ENCODE assay signal across 17 cellular contexts in the genomic region with DNA sequence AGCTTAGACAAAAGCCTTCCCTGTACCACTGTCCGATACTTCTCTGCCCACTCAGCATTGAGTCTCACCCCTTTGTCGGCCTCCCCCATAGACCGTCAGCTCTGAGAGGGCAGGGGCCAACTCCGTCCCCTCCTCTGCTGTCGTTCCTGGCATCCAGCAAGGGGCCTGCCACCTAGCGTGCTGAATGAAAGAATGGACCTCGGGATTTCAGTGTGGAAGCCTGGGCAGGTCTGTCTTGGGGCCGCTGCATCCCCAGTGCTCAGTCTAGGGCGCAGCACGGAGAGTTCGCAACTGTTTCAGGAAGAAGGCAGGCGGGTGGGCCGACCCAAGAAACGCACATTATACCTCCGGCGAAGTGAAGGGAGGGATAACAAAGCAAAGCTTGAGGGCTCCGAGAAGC. TPM values are rescaled to one million over a fixed set of nuclear protein-coding genes. Genes with fewer than 3 reads are reported as not detected.
DNase-seq lines count a peak whose midpoint lies in the region; ATAC-seq and TF ChIP-seq lines count a peak whose summit lies in the region.
"Had no signal": no experiment of that assay in that cellular context is flagged by ENCODE, and none has a peak within 500 bp of the region (broad histone marks: within the 10 kb centered on the region; RNA-seq: fewer than 3 reads in every experiment).

No MANE protein-coding gene starts in this region.

- H3K36me3 Mint-ChIP-seq in CD4-positive, CD25-positive, alpha-beta regulatory T cell = peaks cover 10% of the 10 kb centered on the region
- H3K36me3 Mint-ChIP-seq in CD8-positive, alpha-beta memory T cell = peaks cover 4 to 21% (median 5%) of the 10 kb centered on the region in 3 donors
- H3K36me3 Mint-ChIP-seq in activated T-helper 1 cell treated with anti-CD3 and anti-CD28 coated beads, Interleukin-12 subunit alpha, Interleukin-12 subunit beta, Interleukin-2, Interleukin-4 antibody, amounts not matched to agents 30 ng/mL and 10 ng/mL and 1 ng/mL, durations not matched to agents 14 hours and 24 hours and 36 hours (ENCODE audit: low read depth) = peaks cover 16% of the 10 kb centered on the region
- H3K36me3 Mint-ChIP-seq in naive B cell (peaks cover 0 to 7% of the 10 kb centered on the region in 2 donors), CD14-positive monocyte (peaks cover 0 to 10% of the 10 kb centered on the region in 2 donors)

- TF ChIP-seq POLR2A in gastroesophageal sphincter (IDR thresholded peaks at IDR 0.05) = no peak

- no peaks in the 10 kb centered on the region for H3K27me3 ChIP-seq in CD4-positive, CD25-positive, alpha-beta regulatory T cell (ENCODE audit: control insufficient read depth, insufficient read depth, low read length)
- no peaks in the 10 kb centered on the region for H3K27me3 ChIP-seq in CD8-positive, alpha-beta memory T cell (ENCODE audit: insufficient read depth, low read length, poor library complexity, severe bottlenecking)
- H3K27me3 ChIP-seq in gastroesophageal sphincter = no peaks in the 10 kb centered on the region
- H3K27me3 ChIP-seq: BE2C, body of pancreas, thyroid gland had no signal

- H3K9me3 ChIP-seq in CD4-positive, CD25-positive, alpha-beta regulatory T cell (ENCODE audit: control insufficient read depth in 2 of 2, low read length in 2 of 2) = no peaks in the 10 kb centered on the region
- H3K9me3 ChIP-seq in CD8-positive, alpha-beta memory T cell (ENCODE audit: low read length) = no peaks in the 10 kb centered on the region
- H3K9me3 ChIP-seq in gastroesophageal sphincter = no peaks in the 10 kb centered on the region
- H3K9me3 ChIP-seq: BE2C, body of pancreas, thyroid gland had no signal

- no peak for ATAC-seq in CD4-positive, CD25-positive, alpha-beta regulatory T cell (ENCODE audit: low read depth in 2 of 2)
- no peak for ATAC-seq in naive B cell (ENCODE audit: low read depth in 2 of 2)
- no peak for ATAC-seq in gastroesophageal sphincter
- ATAC-seq: body of pancreas had no signal

- no peak for TF ChIP-seq EP300 in gastroesophageal sphincter (IDR thresholded peaks at IDR 0.05)

- DNase-seq in CD4-positive, CD25-positive, alpha-beta regulatory T cell = no peak
- DNase-seq in CD8-positive, alpha-beta memory T cell = no peak
- no peak for DNase-seq in activated T-helper 1 cell treated with anti-CD3 and anti-CD28 coated beads, Interleukin-12 subunit alpha, Interleukin-12 subunit beta, Interleukin-2, Interleukin-4 antibody, amounts not matched to agents 30 ng/mL and 10 ng/mL and 1 ng/mL, durations not matched to agents 14 hours and 24 hours and 36 hours (ENCODE audit: low spot score)
- DNase-seq in naive B cell (no peak), HuH-7 (ENCODE audit: low spot score) (no peak), CD14-positive monocyte (ENCODE audit: low spot score) (no peak), NCI-H2081 treated with DMSO at 0.1 percent for 48 hours (lab: John Stamatoyannopoulos, UW) (no peak)
- DNase-seq: BE2C; body of pancreas; hippocampal formation; midbrain; NCI-H526; SHP77; stimulated activated CD4-positive, alpha-beta T cell treated with anti-CD3 and anti-CD28 coated beads, Interleukin-4, amount 100 ng/mL, for 24 hours; stimulated activated CD8-positive, alpha-beta memory T cell treated with anti-CD3 and anti-CD28 coated beads, Interleukin-4, amount 100 ng/mL, for 48 hours; thyroid gland had no signal

- H3K4me3 ChIP-seq in CD4-positive, CD25-positive, alpha-beta regulatory T cell (ENCODE audit: low read depth, low read length) = no peak overlapping the region
- H3K4me3 ChIP-seq in CD8-positive, alpha-beta memory T cell (ENCODE audit: low read length) = no peak overlapping the region
- no peak overlapping the region for H3K4me3 ChIP-seq in gastroesophageal sphincter
- H3K4me3 ChIP-seq: body of pancreas, thyroid gland had no signal

- H3K27ac Mint-ChIP-seq in CD4-positive, CD25-positive, alpha-beta regulatory T cell = peak overlapping the region in 1 of 3 donors; percentile 80
- peak overlapping the region in 7 of 8 donors; percentile 35 to 72 (median 58) for H3K27ac Mint-ChIP-seq in CD8-positive, alpha-beta memory T cell
- H3K27ac Mint-ChIP-seq in activated T-helper 1 cell treated with anti-CD3 and anti-CD28 coated beads, Interleukin-12 subunit alpha, Interleukin-12 subunit beta, Interleukin-2, Interleukin-4 antibody, amounts not matched to agents 30 ng/mL and 10 ng/mL and 1 ng/mL, durations not matched to agents 14 hours and 24 hours and 36 hours = no peak overlapping the region
- H3K27ac Mint-ChIP-seq in naive B cell (peak overlapping the region in 3 of 6 donors; percentile 28 to 85 (median 70)), CD14-positive monocyte (peak overlapping the region in 1 of 7 donors; percentile 0)

- WGBS in gastroesophageal sphincter (ENCODE audit: low coverage in 1 of 2), 2 donors = 72 to 100% methylated on average over 2 to 11 of the region's 17 CpGs

- H3K4me3 Mint-ChIP-seq in CD4-positive, CD25-positive, alpha-beta regulatory T cell = peak overlapping the region in 3 of 4 donors; percentile 69 to 95 (median 74)
- H3K4me3 Mint-ChIP-seq in CD8-positive, alpha-beta memory T cell = peak overlapping the region; percentile 17 to 95 (median 68)
- H3K4me3 Mint-ChIP-seq in activated T-helper 1 cell treated with anti-CD3 and anti-CD28 coated beads, Interleukin-12 subunit alpha, Interleukin-12 subunit beta, Interleukin-2, Interleukin-4 antibody, amounts not matched to agents 30 ng/mL and 10 ng/mL and 1 ng/mL, durations not matched to agents 14 hours and 24 hours and 36 hours = peak overlapping the region; percentile 29
- H3K4me3 Mint-ChIP-seq in naive B cell (peak overlapping the region in 6 of 8 donors; percentile 60 to 97 (median 71)), CD14-positive monocyte (no peak overlapping the region)

- TF ChIP-seq CTCF in gastroesophageal sphincter (IDR thresholded peaks at IDR 0.05) = no peak
- TF ChIP-seq CTCF in CD14-positive monocyte (IDR thresholded peaks at IDR 0.05) = no peak

- H3K4me1 Mint-ChIP-seq in CD4-positive, CD25-positive, alpha-beta regulatory T cell = peaks cover 0 to 26% (median 17%) of the 10 kb centered on the region in 4 donors
- H3K4me1 Mint-ChIP-seq in CD8-positive, alpha-beta memory T cell = peaks cover 18 to 30% (median 23%) of the 10 kb centered on the region in 3 donors
- H3K4me1 Mint-ChIP-seq in activated T-helper 1 cell treated with anti-CD3 and anti-CD28 coated beads, Interleukin-12 subunit alpha, Interleukin-12 subunit beta, Interleukin-2, Interleukin-4 antibody, amounts not matched to agents 30 ng/mL and 10 ng/mL and 1 ng/mL, durations not matched to agents 14 hours and 24 hours and 36 hours (ENCODE audit: low read depth) = peaks cover 24% of the 10 kb centered on the region
- peaks cover 14 to 26% (median 15%) of the 10 kb centered on the region in 3 donors for H3K4me1 Mint-ChIP-seq in naive B cell
- peaks cover 25% of the 10 kb centered on the region for H3K4me1 Mint-ChIP-seq in CD14-positive monocyte

- POLR2A ChIA-PET in CD8-positive, alpha-beta memory T cell (lab: Charles Lee) = no interaction called here

- CTCF ChIA-PET in CD8-positive, alpha-beta memory T cell (lab: Charles Lee) = interaction anchor here (0.6 to 3.0 kb wide), 2 partner anchors 67 to 84 kb away, joined by 3 to 10 read pairs; no protein-coding TSS in a partner anchor

- H3K9me3 Mint-ChIP-seq in CD4-positive, CD25-positive, alpha-beta regulatory T cell = no peaks in the 10 kb centered on the region
- H3K9me3 Mint-ChIP-seq in CD8-positive, alpha-beta memory T cell = no peaks in the 10 kb centered on the region
- H3K9me3 Mint-ChIP-seq in activated T-helper 1 cell treated with anti-CD3 and anti-CD28 coated beads, Interleukin-12 subunit alpha, Interleukin-12 subunit beta, Interleukin-2, Interleukin-4 antibody, amounts not matched to agents 30 ng/mL and 10 ng/mL and 1 ng/mL, durations not matched to agents 14 hours and 24 hours and 36 hours = no peaks in the 10 kb centered on the region
- no peaks in the 10 kb centered on the region for H3K9me3 Mint-ChIP-seq in naive B cell
- H3K9me3 Mint-ChIP-seq in CD14-positive monocyte = no peaks in the 10 kb centered on the region

- H3K27ac ChIP-seq in CD4-positive, CD25-positive, alpha-beta regulatory T cell (ENCODE audit: insufficient read depth, low read length, poor library complexity, severe bottlenecking) = no peak overlapping the region
- H3K27ac ChIP-seq in CD8-positive, alpha-beta memory T cell (ENCODE audit: low read depth, low read length) = no peak overlapping the region
- H3K27ac ChIP-seq in gastroesophageal sphincter = no peak overlapping the region
- H3K27ac ChIP-seq: body of pancreas, thyroid gland had no signal

- no peaks in the 10 kb centered on the region for H3K36me3 ChIP-seq in CD4-positive, CD25-positive, alpha-beta regulatory T cell (ENCODE audit: control insufficient read depth, insufficient read depth, low read length)
- no peaks in the 10 kb centered on the region for H3K36me3 ChIP-seq in CD8-positive, alpha-beta memory T cell (ENCODE audit: insufficient read depth, low read length)
- peaks cover 0 to 20% of the 10 kb centered on the region in 2 donors for H3K36me3 ChIP-seq in gastroesophageal sphincter
- H3K36me3 ChIP-seq: thyroid gland had no signal

- intact Hi-C loops in activated T-helper 1 cell treated with anti-CD3 and anti-CD28 coated beads, Interleukin-12 subunit alpha, Interleukin-12 subunit beta, Interleukin-2, Interleukin-4 antibody, amounts not matched to agents 30 ng/mL and 10 ng/mL and 1 ng/mL, durations not matched to agents 14 hours and 24 hours and 36 hours (cut with micrococcal nuclease) = loop anchor here (5.0 kb wide), 2 partner anchors 664 to 1429 kb away; partner anchors contain the start of gene URM1
- intact Hi-C loops in CD14-positive monocyte (cut with micrococcal nuclease) = loop anchor here in 1 of 2 donors (5.0 kb wide), 1 partner anchor 36 kb away; the partner anchor contains the start of genes C9orf78 and USP20

- H3K27me3 Mint-ChIP-seq in CD4-positive, CD25-positive, alpha-beta regulatory T cell = peaks cover 5% of the 10 kb centered on the region
- no peaks in the 10 kb centered on the region for H3K27me3 Mint-ChIP-seq in CD8-positive, alpha-beta memory T cell
- H3K27me3 Mint-ChIP-seq in activated T-helper 1 cell treated with anti-CD3 and anti-CD28 coated beads, Interleukin-12 subunit alpha, Interleukin-12 subunit beta, Interleukin-2, Interleukin-4 antibody, amounts not matched to agents 30 ng/mL and 10 ng/mL and 1 ng/mL, durations not matched to agents 14 hours and 24 hours and 36 hours (ENCODE audit: insufficient read depth) = no peaks in the 10 kb centered on the region
- H3K27me3 Mint-ChIP-seq in naive B cell (no peaks in the 10 kb centered on the region), CD14-positive monocyte (ENCODE audit: low read depth in 3 of 3) (no peaks in the 10 kb centered on the region)

- peaks cover 11% of the 10 kb centered on the region for H3K4me1 ChIP-seq in CD4-positive, CD25-positive, alpha-beta regulatory T cell (ENCODE audit: control insufficient read depth, insufficient read depth, low read length, poor library complexity, severe bottlenecking)
- peaks cover 17% of the 10 kb centered on the region for H3K4me1 ChIP-seq in CD8-positive, alpha-beta memory T cell (ENCODE audit: insufficient read depth, low read length)
- H3K4me1 ChIP-seq in gastroesophageal sphincter = peaks cover 0 to 12% (median 8%) of the 10 kb centered on the region in 3 donors
- H3K4me1 ChIP-seq: BE2C had no signal

RNA-seq across cellular contexts. Expression of gene TOR1B, which starts 1.5 kb away (rescaled TPM):
- total RNA-seq in CD4-positive, CD25-positive, alpha-beta regulatory T cell = 25.5 TPM
- polyA plus RNA-seq in CD4-positive, CD25-positive, alpha-beta regulatory T cell = 10 to 100 TPM; 11.6 to 27.2 (median 14.5) TPM
- 10 to 100 TPM; 24.6 to 27.1 TPM for total RNA-seq in CD8-positive, alpha-beta memory T cell
- polyA plus RNA-seq in CD8-positive, alpha-beta memory T cell = 32.8 TPM
- total RNA-seq in activated T-helper 1 cell treated with anti-CD3 and anti-CD28 coated beads, Interleukin-12 subunit alpha, Interleukin-12 subunit beta, Interleukin-2, Interleukin-4 antibody, amounts not matched to agents 30 ng/mL and 10 ng/mL and 1 ng/mL, durations not matched to agents 14 hours and 24 hours and 36 hours = 21.9 and 25.6 TPM in 2 replicates
- polyA plus RNA-seq in naive B cell (ENCODE audit: low read depth in 6 of 6) (10 to 100 TPM in 4 of 6 donors, 1 to 10 TPM in 2; 8.2 to 26.0 (median 12.3) TPM), CD14-positive monocyte (10 to 100 TPM; 15.8 to 18.0 TPM)
- 10 to 100 TPM; 17.5 to 55.4 (median 33.8) TPM for total RNA-seq in gastroesophageal sphincter

RNA-seq across cellular contexts. Expression of gene TOR1A, which starts 22.4 kb away (rescaled TPM):
- 19.3 TPM for total RNA-seq in CD4-positive, CD25-positive, alpha-beta regulatory T cell
- polyA plus RNA-seq in CD4-positive, CD25-positive, alpha-beta regulatory T cell = 10 to 100 TPM; 63.6 to 72.7 (median 69.6) TPM
- 10 to 100 TPM; 53.8 to 53.9 TPM for total RNA-seq in CD8-positive, alpha-beta memory T cell
- 73.8 TPM for polyA plus RNA-seq in CD8-positive, alpha-beta memory T cell
- 61.3 and 62.1 TPM in 2 replicates for total RNA-seq in activated T-helper 1 cell treated with anti-CD3 and anti-CD28 coated beads, Interleukin-12 subunit alpha, Interleukin-12 subunit beta, Interleukin-2, Interleukin-4 antibody, amounts not matched to agents 30 ng/mL and 10 ng/mL and 1 ng/mL, durations not matched to agents 14 hours and 24 hours and 36 hours
- 10 to 100 TPM; 47.1 to 70.0 (median 62.7) TPM for polyA plus RNA-seq in naive B cell (ENCODE audit: low read depth in 6 of 6)
- 10 to 100 TPM; 33.9 to 45.9 (median 38.2) TPM for total RNA-seq in gastroesophageal sphincter
- 10 to 100 TPM; 89.6 to 95.3 TPM for polyA plus RNA-seq in CD14-positive monocyte

RNA-seq across cellular contexts. Expression of gene C9orf78, which starts 33.6 kb away (rescaled TPM):
- 91.6 TPM for total RNA-seq in CD4-positive, CD25-positive, alpha-beta regulatory T cell
- polyA plus RNA-seq in CD4-positive, CD25-positive, alpha-beta regulatory T cell = 100 to 1,000 TPM; 155 to 196 (median 170) TPM
- total RNA-seq in CD8-positive, alpha-beta memory T cell = 10 to 100 TPM; 71.4 to 76.4 TPM
- 249 TPM for polyA plus RNA-seq in CD8-positive, alpha-beta memory T cell
- 64.0 and 67.4 TPM in 2 replicates for total RNA-seq in activated T-helper 1 cell treated with anti-CD3 and anti-CD28 coated beads, Interleukin-12 subunit alpha, Interleukin-12 subunit beta, Interleukin-2, Interleukin-4 antibody, amounts not matched to agents 30 ng/mL and 10 ng/mL and 1 ng/mL, durations not matched to agents 14 hours and 24 hours and 36 hours
- polyA plus RNA-seq in naive B cell (ENCODE audit: low read depth in 6 of 6) = 100 to 1,000 TPM; 100 to 148 (median 120) TPM
- 100 to 1,000 TPM in 2 of 4 donors, 10 to 100 TPM in 2; 59.9 to 113 (median 85.0) TPM for total RNA-seq in gastroesophageal sphincter
- polyA plus RNA-seq in CD14-positive monocyte = 10 to 100 TPM; 53.3 to 82.4 TPM

RNA-seq across cellular contexts. Expression of gene USP20, which starts 33.8 kb away (rescaled TPM):
- 116 TPM for total RNA-seq in CD4-positive, CD25-positive, alpha-beta regulatory T cell
- 10 to 100 TPM; 37.1 to 54.7 (median 46.9) TPM for polyA plus RNA-seq in CD4-positive, CD25-positive, alpha-beta regulatory T cell
- 10 to 100 TPM; 50.2 to 50.8 TPM for total RNA-seq in CD8-positive, alpha-beta memory T cell
- 50.3 TPM for polyA plus RNA-seq in CD8-positive, alpha-beta memory T cell
- 47.9 and 50.2 TPM in 2 replicates for total RNA-seq in activated T-helper 1 cell treated with anti-CD3 and anti-CD28 coated beads, Interleukin-12 subunit alpha, Interleukin-12 subunit beta, Interleukin-2, Interleukin-4 antibody, amounts not matched to agents 30 ng/mL and 10 ng/mL and 1 ng/mL, durations not matched to agents 14 hours and 24 hours and 36 hours
- polyA plus RNA-seq in naive B cell (ENCODE audit: low read depth in 6 of 6) (10 to 100 TPM; 12.7 to 23.9 (median 14.9) TPM), CD14-positive monocyte (1 to 10 TPM; 2.7 to 5.2 TPM)
- total RNA-seq in gastroesophageal sphincter = 10 to 100 TPM; 25.9 to 56.8 (median 33.4) TPM

RNA-seq across cellular contexts. Expression of gene PTGES, which starts 48.7 kb away (rescaled TPM):
- not detected for total RNA-seq in CD4-positive, CD25-positive, alpha-beta regulatory T cell
- under 1 TPM in 1 of 4 donors, not detected in 3; 0.17 TPM for polyA plus RNA-seq in CD4-positive, CD25-positive, alpha-beta regulatory T cell
- not detected for total RNA-seq in CD8-positive, alpha-beta memory T cell
- polyA plus RNA-seq in CD8-positive, alpha-beta memory T cell = not detected
- total RNA-seq in activated T-helper 1 cell treated with anti-CD3 and anti-CD28 coated beads, Interleukin-12 subunit alpha, Interleukin-12 subunit beta, Interleukin-2, Interleukin-4 antibody, amounts not matched to agents 30 ng/mL and 10 ng/mL and 1 ng/mL, durations not matched to agents 14 hours and 24 hours and 36 hours = 0.16 TPM in 1 of 2 replicates, not detected in the other
- polyA plus RNA-seq in naive B cell (ENCODE audit: low read depth in 6 of 6) (not detected), CD14-positive monocyte (under 1 TPM; 0.29 to 0.84 TPM)
- total RNA-seq in gastroesophageal sphincter = 10 to 100 TPM in 1 of 4 donors, 1 to 10 TPM in 2, under 1 TPM in 1; 0.78 to 15.1 (median 6.1) TPM

Comparison
In these comparisons a context has a peak if more than half of its experiments do, and no peak if none do; other contexts are left out.
1. H3K4me3 Mint-ChIP-seq: peak in CD4-positive, CD25-positive, alpha-beta regulatory T cell (3 of 4), CD8-positive, alpha-beta memory T cell (7 of 7), activated T-helper 1 cell treated with anti-CD3 and anti-CD28 coated beads, Interleukin-12 subunit alpha, Interleukin-12 subunit beta, Interleukin-2, Interleukin-4 antibody, amounts not matched to agents 30 ng/mL and 10 ng/mL and 1 ng/mL, durations not matched to agents 14 hours and 24 hours and 36 hours (single experiment) and naive B cell (6 of 8); none in CD14-positive monocyte (0 of 2).